Comparison of ENCODE assay signal across 23 cellular contexts in the genomic region with DNA sequence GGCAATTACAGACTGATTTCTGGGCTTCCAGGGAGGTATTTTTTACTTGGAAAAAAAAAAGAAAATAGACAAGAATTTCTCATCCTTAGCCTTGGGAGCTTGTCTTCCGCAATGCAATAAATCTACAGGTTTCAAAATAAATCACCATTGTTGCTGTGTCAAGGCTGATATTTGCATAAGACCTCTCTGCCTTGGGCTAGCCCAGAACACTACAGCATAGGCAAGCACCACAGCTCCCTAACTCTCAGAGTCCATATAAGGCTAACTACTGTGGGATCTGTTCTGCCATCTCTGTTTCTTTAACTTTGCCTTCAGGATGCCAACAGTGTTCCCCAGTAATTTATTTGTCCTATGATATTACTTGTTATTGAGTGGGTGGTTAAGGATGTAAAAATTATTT.
"Had no signal": no experiment of that assay in that cellular context is flagged by ENCODE, and none has a peak within 500 bp of the region (broad histone marks: within the 10 kb centered on the region; RNA-seq: fewer than 3 reads in every experiment).

No MANE protein-coding gene starts in this region.

- H3K9me3 ChIP-seq: esophagus squamous epithelium, mucosa of descending colon, neutrophil, psoas muscle, right lobe of liver, tibial artery, upper lobe of left lung, vagina had no signal

- H3K27ac ChIP-seq: esophagus squamous epithelium, gastroesophageal sphincter, neutrophil, psoas muscle, right lobe of liver, tibial artery, upper lobe of left lung, vagina had no signal

- H3K4me1 Mint-ChIP-seq: immature natural killer cell; naive thymus-derived CD8-positive, alpha-beta T cell; stimulated activated effector memory CD8-positive, alpha-beta T cell treated with anti-CD3 and anti-CD28 coated beads, Interleukin-12 subunit alpha, Interleukin-12 subunit beta, amount 100 ng/mL, for 72 hours had no signal

- H3K27me3 ChIP-seq: esophagus squamous epithelium, gastroesophageal sphincter, neutrophil, right lobe of liver, tibial artery, upper lobe of left lung, vagina had no signal

- DNase-seq: dermis blood vessel endothelial cell; esophagus squamous epithelium; foreskin fibroblast; glutamatergic neuron; immature natural killer cell; kidney; left colon; left ventricle myocardium superior; mammary epithelial cell; mucosa of descending colon; naive thymus-derived CD8-positive, alpha-beta T cell; psoas muscle; retina; right lobe of liver; stimulated activated CD4-positive, alpha-beta T cell treated with anti-CD3 and anti-CD28 coated beads, Interleukin-4, amount 100 ng/mL, for 1 hour; stimulated activated CD8-positive, alpha-beta memory T cell treated with anti-CD3 and anti-CD28 coated beads, Interleukin-4, amount 100 ng/mL, for 48 hours; tibial artery; upper lobe of left lung had no signal

- H3K36me3 Mint-ChIP-seq: immature natural killer cell; naive thymus-derived CD8-positive, alpha-beta T cell; stimulated activated effector memory CD8-positive, alpha-beta T cell treated with anti-CD3 and anti-CD28 coated beads, Interleukin-12 subunit alpha, Interleukin-12 subunit beta, amount 100 ng/mL, for 72 hours had no signal

- H3K4me3 Mint-ChIP-seq: immature natural killer cell; naive thymus-derived CD8-positive, alpha-beta T cell; stimulated activated effector memory CD8-positive, alpha-beta T cell treated with anti-CD3 and anti-CD28 coated beads, Interleukin-12 subunit alpha, Interleukin-12 subunit beta, amount 100 ng/mL, for 72 hours; stimulated activated naive CD8-positive, alpha-beta T cell treated with anti-CD3 and anti-CD28 coated beads, Interleukin-15, Interleukin-2, amounts not matched to agents 100 ng/mL and 50 ng/mL, for 24 hours had no signal

- H3K27ac Mint-ChIP-seq: immature natural killer cell; naive thymus-derived CD8-positive, alpha-beta T cell; stimulated activated effector memory CD8-positive, alpha-beta T cell treated with anti-CD3 and anti-CD28 coated beads, Interleukin-12 subunit alpha, Interleukin-12 subunit beta, amount 100 ng/mL, for 72 hours; stimulated activated naive CD8-positive, alpha-beta T cell treated with anti-CD3 and anti-CD28 coated beads, Interleukin-15, Interleukin-2, amounts not matched to agents 100 ng/mL and 50 ng/mL, for 24 hours had no signal

- H3K9me3 Mint-ChIP-seq: stimulated activated naive CD8-positive, alpha-beta T cell treated with anti-CD3 and anti-CD28 coated beads, Interleukin-15, Interleukin-2, amounts not matched to agents 100 ng/mL and 50 ng/mL, for 24 hours had no signal

- H3K4me1 ChIP-seq: esophagus squamous epithelium, gastroesophageal sphincter, psoas muscle, right lobe of liver, tibial artery, upper lobe of left lung, vagina had no signal

- H3K36me3 ChIP-seq: esophagus squamous epithelium, gastroesophageal sphincter, neutrophil, right lobe of liver, tibial artery, upper lobe of left lung, vagina had no signal

- ATAC-seq: gastroesophageal sphincter; left colon; left ventricle myocardium superior; mucosa of descending colon; naive thymus-derived CD8-positive, alpha-beta T cell; psoas muscle; right lobe of liver; stimulated activated effector memory CD8-positive, alpha-beta T cell treated with anti-CD3 and anti-CD28 coated beads, Interleukin-12 subunit alpha, Interleukin-12 subunit beta, amount 100 ng/mL, for 72 hours had no signal

- H3K4me3 ChIP-seq: esophagus squamous epithelium, gastroesophageal sphincter, mucosa of descending colon, psoas muscle, right lobe of liver, tibial artery, upper lobe of left lung, vagina had no signal

- H3K27me3 Mint-ChIP-seq: naive thymus-derived CD8-positive, alpha-beta T cell; stimulated activated naive CD8-positive, alpha-beta T cell treated with anti-CD3 and anti-CD28 coated beads, Interleukin-15, Interleukin-2, amounts not matched to agents 100 ng/mL and 50 ng/mL, for 24 hours had no signal

- FAIRE-seq: kidney had no signal
